ENCODE assay signal across 8 cellular contexts in genomic region chr13:99605417-99606321, GRCh38. TPM values are rescaled to one million over a fixed set of nuclear protein-coding genes. Genes with fewer than 3 reads are reported as not detected.
A peak's percentile ranks its signal among the peaks of the same experiment; 100 is the strongest.
DNase-seq lines count a peak whose midpoint lies in the region; ATAC-seq, FAIRE-seq and TF ChIP-seq lines count a peak whose summit lies in the region.

No MANE protein-coding gene starts in this region.

- TF ChIP-seq CTCF in GM13977 (IDR thresholded peaks at IDR 0.05; ENCODE audit: extremely low read depth, insufficient read depth, missing control alignments) (peak; percentile 3), WERI-Rb-1 (IDR thresholded peaks at IDR 0.05; ENCODE audit: low read depth, low read length) (peak; percentile 67), colonic mucosa (IDR thresholded peaks at IDR 0.05) (no peak), HepG2 (CRISPR knock-in tag; IDR thresholded peaks at IDR 0.05) (peak; percentile 49)

- ATAC-seq in HG02588 (IDR thresholded peaks at IDR 0.05; ENCODE audit: unreplicated experiment) (peak; percentile 53), HepG2 (peak; percentile 89)

- H3K27me3 ChIP-seq in WERI-Rb-1 (ENCODE audit: insufficient read depth, low read depth, severe bottlenecking) = no peaks in the 10 kb centered on the region
- H3K27me3 ChIP-seq in colonic mucosa = no peaks in the 10 kb centered on the region
- peaks cover 0 to 3% of the 10 kb centered on the region in 2 experiments; a peak in 1 of 5 replicates for H3K27me3 ChIP-seq in HepG2 (ENCODE audit: control insufficient read depth in 1 of 2, insufficient read depth in 2 of 2, low read length in 2 of 2)

- POLR2A ChIA-PET in HepG2 (lab: Yijun Ruan, JAX) = interaction anchor here (0.6 to 2.9 kb wide), 14 partner anchors 9 to 1492 kb away, joined by 3 to 19 read pairs (median 6); partner anchors contain the start of genes PCCA and TMTC4

- H3K27ac ChIP-seq in WERI-Rb-1 (0 out of 2 replicates have a peak overlapping the region, but pooled peaks have one; percentile 0), colonic mucosa (peak overlapping the region; percentile 77), HepG2 (ENCODE audit: extremely low read length, insufficient read depth, low read length) (peak overlapping the region; percentile 96)

- H3K36me3 ChIP-seq in WERI-Rb-1 (no peaks in the 10 kb centered on the region), colonic mucosa (no peaks in the 10 kb centered on the region), HepG2 (replicated peaks in 1 of 2; ENCODE audit: control insufficient read depth in 1 of 2, insufficient read depth in 2 of 2, low read length in 2 of 2) (no peaks in the 10 kb centered on the region)

- TF ChIP-seq EP300 in HepG2 (IDR thresholded peaks at IDR 0.05; ENCODE audit: low read depth in 2 of 2, low read length in 2 of 2) (no peak), HepG2 (CRISPR knock-in tag; IDR thresholded peaks at IDR 0.05; ENCODE audit: borderline replicate concordance) (no peak)

- in situ Hi-C loops in GM13977 (cut with MboI; ENCODE audit: low pct_unique_long_range_greater_than_20kb, low sequenced_read_pairs, unreplicated experiment) = no loop called here
- in situ Hi-C loops in HepG2 (cut with HindIII; ENCODE audit: extremely low pct_ligation_motif_present, low pct_unique_long_range_greater_than_20kb) = no loop called here

- H3K9ac ChIP-seq in colonic mucosa (ENCODE audit: low read depth in 2 of 2, low read length in 2 of 2) = peak overlapping the region; percentile 5 to 55
- peak overlapping the region; percentile 68 for H3K9ac ChIP-seq in HepG2 (ENCODE audit: insufficient read depth, low read depth, low read length)

- H4K20me1 ChIP-seq in HepG2 (ENCODE audit: insufficient read depth, low read length) = no peaks in the 10 kb centered on the region

- peak overlapping the region; percentile 93 for H3K4me2 ChIP-seq in HepG2 (ENCODE audit: low read depth, low read length)

- H3K4me1 ChIP-seq in colonic mucosa = no peaks in the 10 kb centered on the region
- peaks cover 33% of the 10 kb centered on the region for H3K4me1 ChIP-seq in HepG2 (ENCODE audit: insufficient read depth, low read length)

- intact Hi-C loops in colonic mucosa (cut with DNase I) (loop anchor here (5.0 kb wide), 1 partner anchor 108 kb away; no protein-coding TSS in a partner anchor), HepG2 (cut with micrococcal nuclease; ENCODE audit: unreplicated experiment) (loop anchor here (1.0 to 2.0 kb wide), 2 partner anchors 47 to 107 kb away; no protein-coding TSS in a partner anchor)

- DNase-seq in GM13977 (ENCODE audit: low spot score) = peak; percentile 58
- DNase-seq in NAMALWA (ENCODE audit: low spot score) = peak; percentile 91
- peak; percentile 73 for DNase-seq in WERI-Rb-1
- peak; percentile 77 for DNase-seq in colonic mucosa
- DNase-seq in HepG2 (ENCODE audit: low spot score) = peak; percentile 78
- DNase-seq in stimulated activated CD4-positive, alpha-beta T cell treated with anti-CD3 and anti-CD28 coated beads, TNF-alpha, amount 100 ng/mL, for 24 hours (ENCODE audit: low read depth in 3 of 3) = peak in 2 of 3 experiments; percentile 15 to 29
- DNase-seq in dedifferentiated amniotic fluid mesenchymal stem cell (ENCODE audit: extremely low spot score) = no peak

- CTCF ChIA-PET in HepG2 (lab: Yijun Ruan, JAX; ENCODE audit: low intra/inter-chr PET ratio, low total read pairs) = no interaction called here

- peak overlapping the region; percentile 80 for H3K4me3 ChIP-seq in WERI-Rb-1 (ENCODE audit: low read depth, low read length)
- H3K4me3 ChIP-seq in colonic mucosa = peak overlapping the region; percentile 88
- peak overlapping the region; percentile 56 to 73 (median 67) for H3K4me3 ChIP-seq in HepG2 (replicated peaks in 1 of 3; ENCODE audit: insufficient read depth in 1 of 3, low read depth in 2 of 3, low read length in 3 of 3)

- 1% methylated on average over 16 of the region's 18 CpGs for WGBS in HepG2 (ENCODE audit: low lambda C conversion rate)

- TSS peak; percentile 97 for BruUV-seq in HepG2 (replicated peaks; lab: Mats Ljungman, UMichigan)

- peak in 1 of 2 experiments; percentile 51; a peak in 2 of 4 replicates for TF ChIP-seq POLR2A in HepG2 (IDR thresholded peaks at IDR 0.05; ENCODE audit: insufficient read depth in 1 of 2, low read depth in 2 of 2, low read length in 2 of 2)

- TF ChIP-seq RAD21 in HepG2 (CRISPR knock-in tag; IDR thresholded peaks at IDR 0.05) = no peak

- H2AFZ ChIP-seq in HepG2 (ENCODE audit: low read length) = peak overlapping the region; percentile 75

- no peaks in the 10 kb centered on the region for H3K79me2 ChIP-seq in HepG2 (ENCODE audit: insufficient read depth, low read length)

- peaks cover 3% of the 10 kb centered on the region for H3K9me3 ChIP-seq in WERI-Rb-1 (ENCODE audit: severe bottlenecking)
- H3K9me3 ChIP-seq in colonic mucosa = no peaks in the 10 kb centered on the region
- no peaks in the 10 kb centered on the region for H3K9me3 ChIP-seq in HepG2 (ENCODE audit: low read length)

- peak; percentile 46 for FAIRE-seq in HepG2 (lab: Jason Lieb, UNC)

TF ChIP-seq in HepG2, 621 proteins besides CTCF, POLR2A, EP300 and RAD21 (continues in another document):
- TF ChIP-seq ZNF136 (CRISPR knock-in tag; IDR thresholded peaks at IDR 0.05; ENCODE audit: low read depth) (no peak), SP2 (CRISPR knock-in tag; IDR thresholded peaks at IDR 0.05) (no peak), RARG (CRISPR knock-in tag; IDR thresholded peaks at IDR 0.05; ENCODE audit: low read depth) (no peak), SMC3 (IDR thresholded peaks at IDR 0.05; ENCODE audit: low read length) (peak; percentile 19; the same call in 1 of the 2 replicates), MTA1 (CRISPR knock-in tag; IDR thresholded peaks at IDR 0.05; ENCODE audit: borderline replicate concordance) (peak; percentile 49; the same call in 1 of the 2 replicates), RNF2 (conservative IDR thresholded peaks at IDR 0.05; ENCODE audit: low read depth) (peak; percentile 46; the same call in 1 of the 2 replicates)

RNA-seq across cellular contexts. Expression of gene CLYBL, which starts 0.8 kb away (rescaled TPM):
- 10 to 100 TPM; 12.9 to 34.7 TPM for total RNA-seq in colonic mucosa
- total RNA-seq in HepG2 (2016; rRNA removed; fragmentation: Illumina TruSeq; extraction: Trizol) = 9.6 and 14.5 TPM in 2 replicates
- total RNA-seq in HepG2 (2016; cell fraction: cytosol; rRNA removed; fragmentation: Illumina TruSeq; extraction: Trizol; ENCODE audit: low read depth) = 2.0 and 2.9 TPM in 2 replicates
- total RNA-seq in HepG2 (2016; cell fraction: insoluble cytoplasmic fraction; rRNA removed; fragmentation: Illumina TruSeq; extraction: Trizol) = 9.5 and 15.4 TPM in 2 replicates
- total RNA-seq in HepG2 (2016; cell fraction: membrane; rRNA removed; fragmentation: Illumina TruSeq; extraction: Trizol) = 3.3 and 3.6 TPM in 2 replicates
- 6.5 and 8.3 TPM in 2 replicates for total RNA-seq in HepG2 (2016; cell fraction: nucleus; rRNA removed; fragmentation: Illumina TruSeq; extraction: Trizol)
- 10.7 and 12.7 TPM in 2 replicates for polyA plus RNA-seq in HepG2 (2011; rRNA removed)
- polyA plus RNA-seq in HepG2 (2011; cell fraction: cytosol; rRNA removed) = 5.3 and 10.1 TPM in 2 replicates
- 10.8 and 13.7 TPM in 2 replicates for polyA plus RNA-seq in HepG2 (2011; cell fraction: nucleus; rRNA removed)
- polyA plus RNA-seq in HepG2 (2012) = 13.3 and 18.6 TPM in 2 replicates
- 2.8 and 3.7 TPM in 2 replicates for polyA plus RNA-seq in HepG2 (2016; cell fraction: cytosol; fragmentation: Illumina TruSeq; extraction: Trizol; ENCODE audit: low read depth)
- polyA plus RNA-seq in HepG2 (2016; cell fraction: insoluble cytoplasmic fraction; fragmentation: Illumina TruSeq; extraction: Trizol; ENCODE audit: low read depth) = 21.4 and 21.5 TPM in 2 replicates
- polyA plus RNA-seq in HepG2 (2016; cell fraction: membrane; fragmentation: Illumina TruSeq; extraction: Trizol; ENCODE audit: low read depth) = 4.2 and 5.1 TPM in 2 replicates
- 12.2 and 12.3 TPM in 2 replicates for polyA plus RNA-seq in HepG2 (2016; cell fraction: nucleus; fragmentation: Illumina TruSeq; extraction: Trizol; ENCODE audit: insufficient read depth, low read depth)
- 1.0 and 3.9 TPM in 2 replicates for polyA minus RNA-seq in HepG2 (2011; rRNA and poly(A)+ RNA removed; ENCODE audit: low replicate concordance)
- 4.7 and 5.9 TPM in 2 replicates for polyA minus RNA-seq in HepG2 (2011; cell fraction: cytosol; rRNA and poly(A)+ RNA removed)
- 18.8 and 21.1 TPM in 2 replicates for polyA minus RNA-seq in HepG2 (2011; cell fraction: nucleus; rRNA and poly(A)+ RNA removed)

Comparison
In these comparisons a context has a peak if more than half of its experiments do, and no peak if none do; other contexts are left out.
1. H3K27ac ChIP-seq: peak in every context shown above with its lines; median percentile 96 in HepG2; 77 in colonic mucosa; 0 in WERI-Rb-1.